ENCODE assay signal across 1 cellular context in the genomic region with DNA sequence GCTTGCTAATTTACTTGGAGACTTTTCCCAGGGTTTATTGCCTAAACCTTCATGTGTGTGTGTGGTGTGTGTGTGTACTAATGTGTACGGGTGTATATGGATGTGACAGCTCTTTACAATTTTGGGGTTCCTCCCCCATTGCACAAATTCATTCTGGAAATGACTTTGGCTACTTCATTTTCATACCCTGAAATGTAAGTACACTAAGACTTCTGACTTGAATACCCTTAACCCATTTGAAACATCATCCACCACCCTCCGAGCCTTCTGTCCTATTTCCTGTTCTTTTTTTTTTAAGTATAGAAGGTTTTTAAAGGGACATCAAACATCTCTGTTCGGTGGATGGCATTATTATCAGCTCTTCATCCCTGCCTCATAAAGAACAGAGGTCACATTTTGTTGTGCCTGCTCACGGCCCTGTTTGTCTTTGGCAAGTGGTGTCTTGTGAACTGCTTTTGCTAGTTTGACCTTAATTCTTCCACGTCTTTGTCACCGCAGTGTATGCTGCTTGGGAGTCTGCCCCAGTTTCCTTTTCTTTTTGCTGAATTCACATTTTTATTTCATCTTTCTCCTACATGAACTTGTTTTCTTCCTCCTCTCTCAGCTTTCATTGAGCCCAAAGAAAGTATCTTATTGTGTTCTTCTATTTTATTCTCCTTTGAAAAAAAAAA.
TF ChIP-seq lines count a peak whose summit lies in the region.

No MANE protein-coding gene starts in this region.

TF ChIP-seq in SK-N-SH, 30 proteins besides CTCF, POLR2A, EP300 and RAD21 (continued from another document):
- TF ChIP-seq, protein P1, sequence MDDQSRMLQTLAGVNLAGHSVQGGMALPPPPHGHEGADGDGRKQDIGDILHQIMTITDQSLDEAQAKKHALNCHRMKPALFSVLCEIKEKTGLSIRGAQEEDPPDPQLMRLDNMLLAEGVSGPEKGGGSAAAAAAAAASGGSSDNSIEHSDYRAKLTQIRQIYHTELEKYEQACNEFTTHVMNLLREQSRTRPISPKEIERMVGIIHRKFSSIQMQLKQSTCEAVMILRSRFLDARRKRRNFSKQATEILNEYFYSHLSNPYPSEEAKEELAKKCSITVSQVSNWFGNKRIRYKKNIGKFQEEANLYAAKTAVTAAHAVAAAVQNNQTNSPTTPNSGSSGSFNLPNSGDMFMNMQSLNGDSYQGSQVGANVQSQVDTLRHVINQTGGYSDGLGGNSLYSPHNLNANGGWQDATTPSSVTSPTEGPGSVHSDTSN (IDR thresholded peaks at IDR 0.05), result no peak
- TF ChIP-seq FOXM1 (IDR thresholded peaks at IDR 0.05; ENCODE audit: low read depth), result no peak
- TF ChIP-seq MXI1 (IDR thresholded peaks at IDR 0.05; ENCODE audit: low read depth, low read length), result no peak
- no peak for TF ChIP-seq ZBTB33 (IDR thresholded peaks at IDR 0.05; ENCODE audit: borderline replicate concordance, low read depth)
- TF ChIP-seq TEAD4 (IDR thresholded peaks at IDR 0.05; ENCODE audit: borderline replicate concordance, insufficient read depth), result no peak
